Comparison of ENCODE assay signal across 5 cellular contexts in genomic region chrX:153110735-153111134, GRCh38. TPM values are rescaled to one million over a fixed set of nuclear protein-coding genes. Genes with fewer than 3 reads are reported as not detected.
"Had no signal": no experiment of that assay in that cellular context is flagged by ENCODE, and none has a peak within 500 bp of the region (broad histone marks: within the 10 kb centered on the region; RNA-seq: fewer than 3 reads in every experiment).

No MANE protein-coding gene starts in this region.

RNA-seq across cellular contexts. Expression of gene PNMA3, which starts 54.5 kb away (rescaled TPM):
- total RNA-seq: dermis blood vessel endothelial cell, dermis microvascular lymphatic vessel endothelial cell, endothelial cell of umbilical vein, foreskin keratinocyte, gastrocnemius medialis had no signal
- polyA plus RNA-seq: endothelial cell of umbilical vein had no signal
